ENCODE assay signal across 17 cellular contexts in genomic region chr14:32121948-32122347, GRCh38. TPM values are rescaled to one million over a fixed set of nuclear protein-coding genes. Genes with fewer than 3 reads are reported as not detected.
DNase-seq lines count a peak whose midpoint lies in the region; ATAC-seq and TF ChIP-seq lines count a peak whose summit lies in the region.
"Had no signal": no experiment of that assay in that cellular context is flagged by ENCODE, and none has a peak within 500 bp of the region (broad histone marks: within the 10 kb centered on the region; RNA-seq: fewer than 3 reads in every experiment).

No MANE protein-coding gene starts in this region.

- H3K4me3 ChIP-seq in AG09309 (ENCODE audit: control insufficient read depth, low read depth, low read length) (no peak overlapping the region), GM23248 (no peak overlapping the region), adipocyte (ENCODE audit: low read length) (no peak overlapping the region), foreskin fibroblast (ENCODE audit: low read depth in 1 of 2, low read length in 2 of 2) (no peak overlapping the region)
- H3K4me3 ChIP-seq: MG63, SJCRH30 had no signal

- H3K9me3 Mint-ChIP-seq in activated CD4-positive, alpha-beta T cell treated with anti-CD3 and anti-CD28 coated beads, Interleukin-2, amount 10 ng/mL, durations not matched to agents 24 days and 14 days = peaks cover 12% of the 10 kb centered on the region

- H3K36me3 Mint-ChIP-seq in activated CD4-positive, alpha-beta T cell treated with anti-CD3 and anti-CD28 coated beads, Interleukin-2, amount 10 ng/mL, durations not matched to agents 24 days and 14 days (ENCODE audit: low read depth) = peaks cover 33% of the 10 kb centered on the region

- H3F3A ChIP-seq in GM23248 (ENCODE audit: insufficient read depth) = 0 out of 2 replicates have a peak, but pooled peaks cover 8% of the 10 kb centered on the region

- no peak overlapping the region for H3K9ac ChIP-seq in GM23248
- no peak overlapping the region for H3K9ac ChIP-seq in adipocyte (ENCODE audit: low read length)

- H2AFZ ChIP-seq in GM23248 = no peak overlapping the region

- no peaks in the 10 kb centered on the region for H3K4me1 Mint-ChIP-seq in activated CD4-positive, alpha-beta T cell treated with anti-CD3 and anti-CD28 coated beads, Interleukin-2, amount 10 ng/mL, durations not matched to agents 24 days and 14 days
- H3K4me1 Mint-ChIP-seq: CD14-positive monocyte had no signal

- H3K36me3 ChIP-seq in GM23248 (ENCODE audit: low read depth) (peaks cover 33% of the 10 kb centered on the region), adipocyte (ENCODE audit: control insufficient read depth, insufficient read depth, low read length, severe bottlenecking) (peaks cover 31% of the 10 kb centered on the region)

- peaks cover 98% of the 10 kb centered on the region for H3K79me2 ChIP-seq in GM23248 (ENCODE audit: insufficient read depth)

- H3K4me1 ChIP-seq in GM23248 (ENCODE audit: insufficient read depth) (peaks cover 12% of the 10 kb centered on the region; the same call in 1 of the 2 replicates), adipocyte (ENCODE audit: control insufficient read depth, insufficient read depth, low read length) (no peaks in the 10 kb centered on the region)
- H3K4me1 ChIP-seq: SJCRH30 had no signal

- peaks cover 32% of the 10 kb centered on the region; the same call in 1 of the 2 replicates for H4K20me1 ChIP-seq in GM23248 (ENCODE audit: insufficient read depth)

- H3K9me2 ChIP-seq in GM23248 (ENCODE audit: insufficient read depth) = no peaks in the 10 kb centered on the region

- no peaks in the 10 kb centered on the region for H3K9me3 ChIP-seq in GM23248 (ENCODE audit: low read depth)
- no peaks in the 10 kb centered on the region for H3K9me3 ChIP-seq in adipocyte (ENCODE audit: control insufficient read depth, low read length)
- H3K9me3 ChIP-seq: MG63 had no signal

- no peak overlapping the region for H3K4me3 Mint-ChIP-seq in activated CD4-positive, alpha-beta T cell treated with anti-CD3 and anti-CD28 coated beads, Interleukin-2, amount 10 ng/mL, durations not matched to agents 24 days and 14 days
- H3K4me3 Mint-ChIP-seq: CD14-positive monocyte had no signal

- no peak overlapping the region for H3K27ac Mint-ChIP-seq in activated CD4-positive, alpha-beta T cell treated with anti-CD3 and anti-CD28 coated beads, Interleukin-2, amount 10 ng/mL, durations not matched to agents 24 days and 14 days
- H3K27ac Mint-ChIP-seq: CD14-positive monocyte had no signal

- WGBS in GM23248 (ENCODE audit: low coverage in 1 of 2, low lambda C conversion rate in 2 of 2, missing lambda C conversion rate in 2 of 2), 2 experiments = 5 to 7% methylated on average over 1 of the region's 1 CpG

- H3K27me3 Mint-ChIP-seq in activated CD4-positive, alpha-beta T cell treated with anti-CD3 and anti-CD28 coated beads, Interleukin-2, amount 10 ng/mL, durations not matched to agents 24 days and 14 days = no peaks in the 10 kb centered on the region

- TF ChIP-seq CTCF in AG09309 (IDR thresholded peaks at IDR 0.05; ENCODE audit: control insufficient read depth, insufficient read depth, low read depth, low read length, missing control alignments) (no peak), foreskin fibroblast (IDR thresholded peaks at IDR 0.05; ENCODE audit: low read depth, low read length) (no peak)

- DNase-seq in AG09309 (ENCODE audit: low read depth) = peak; percentile 27
- DNase-seq in GM23248 = peak; percentile 29
- peak; percentile 45 for DNase-seq in adipocyte (ENCODE audit: low read depth)
- peak; percentile 63 to 81 for DNase-seq in foreskin fibroblast
- no peak for DNase-seq in activated gamma-delta T cell treated with Interleukin-2 at 50 U/mL for 16 hours
- no peak for DNase-seq in activated CD4-positive, alpha-beta T cell treated with anti-CD3 and anti-CD28 coated beads, Interleukin-2, amount 10 ng/mL, durations not matched to agents 24 days and 14 days
- DNase-seq: DMS 273 treated with DMSO at 0.1 percent for 48 hours, MG63, NCI-H1092, NCI-H1694, NCI-H345, PC-3, SJCRH30, SW 1271 had no signal

- ATAC-seq in GM18517 (IDR thresholded peaks at IDR 0.05; ENCODE audit: unreplicated experiment) (no peak), HG02885 (IDR thresholded peaks at IDR 0.05; ENCODE audit: poor library complexity, unreplicated experiment) (no peak)
- ATAC-seq: PC-3 had no signal

- no peak overlapping the region for H3K4me2 ChIP-seq in GM23248 (ENCODE audit: unreplicated experiment)

- in situ Hi-C loops in GM23248 (cut with MboI) = no loop called here

- H3K27me3 ChIP-seq in GM23248 (replicated peaks; ENCODE audit: insufficient read depth) = no peaks in the 10 kb centered on the region
- H3K27me3 ChIP-seq in adipocyte (replicated peaks; ENCODE audit: control insufficient read depth, insufficient read depth, low read length) = no peaks in the 10 kb centered on the region
- H3K27me3 ChIP-seq: MG63, SJCRH30 had no signal

- no peak overlapping the region for H3K27ac ChIP-seq in GM23248
- H3K27ac ChIP-seq: SJCRH30 had no signal

- intact Hi-C loops in activated CD4-positive, alpha-beta T cell treated with anti-CD3 and anti-CD28 coated beads, Interleukin-2, amount 10 ng/mL, durations not matched to agents 24 days and 14 days (cut with micrococcal nuclease) = no loop called here

RNA-seq across cellular contexts. Expression of gene ARHGAP5, which starts 44.8 kb away (rescaled TPM):
- total RNA-seq in GM23248 (2014; rRNA removed; shearing (Covaris generic)) = 80.1 and 82.6 TPM in 2 replicates
- 34.6 and 34.9 TPM in 2 replicates for polyA plus RNA-seq in GM23248 (2016; fragmentation: Nextera tagmentation; extraction: Ambion mirVana)
- 26.9 and 27.6 TPM in 2 replicates for total RNA-seq in activated CD4-positive, alpha-beta T cell treated with anti-CD3 and anti-CD28 coated beads, Interleukin-2, amount 10 ng/mL, durations not matched to agents 24 days and 14 days

Comparison
In these comparisons a context has a peak if more than half of its experiments do, and no peak if none do; other contexts are left out.
1. DNase-seq: peak in AG09309 (single experiment), GM23248 (single experiment), adipocyte (single experiment) and foreskin fibroblast (2 of 2); none in activated gamma-delta T cell treated with Interleukin-2 at 50 U/mL for 16 hours (single experiment) and activated CD4-positive, alpha-beta T cell treated with anti-CD3 and anti-CD28 coated beads, Interleukin-2, amount 10 ng/mL, durations not matched to agents 24 days and 14 days (single experiment).